In genomic region chr16:89828870-89829629, GRCh38 we compare ENCODE assay signal across 8 cellular contexts. TPM values are rescaled to one million over a fixed set of nuclear protein-coding genes. Genes with fewer than 3 reads are reported as not detected.
DNase-seq lines count a peak whose midpoint lies in the region; ATAC-seq and TF ChIP-seq lines count a peak whose summit lies in the region.

No MANE protein-coding gene starts in this region.

- H3K4me3 Mint-ChIP-seq in activated T-cell treated with anti-CD3 and anti-CD28 coated beads, Interleukin-2, amount 50 U/mL, for 72 hours, result peak overlapping the region; percentile 73
- peak overlapping the region; percentile 47 for H3K4me3 Mint-ChIP-seq in activated naive CD8-positive, alpha-beta T cell treated with anti-CD3 and anti-CD28 coated beads, Interleukin-2, amount 10 ng/mL, durations not matched to agents 7 days and 5 days

- no peak for ATAC-seq in activated T-cell treated with anti-CD3 and anti-CD28 coated beads, Interleukin-2, amount 50 U/mL, for 72 hours (replicated peaks in 1 of 2)
- ATAC-seq in activated naive CD8-positive, alpha-beta T cell treated with anti-CD3 and anti-CD28 coated beads, Interleukin-2, amount 10 ng/mL, durations not matched to agents 7 days and 5 days (ENCODE audit: low read depth), result no peak
- ATAC-seq in HG02840 (IDR thresholded peaks at IDR 0.05; ENCODE audit: low FRiP score, unreplicated experiment), result no peak

- H3K27ac ChIP-seq in tibial artery, result no peak overlapping the region

- H3K36me3 Mint-ChIP-seq in activated T-cell treated with anti-CD3 and anti-CD28 coated beads, Interleukin-2, amount 50 U/mL, for 72 hours (ENCODE audit: insufficient read depth in 2 of 2), result no peaks in the 10 kb centered on the region
- no peaks in the 10 kb centered on the region for H3K36me3 Mint-ChIP-seq in activated naive CD8-positive, alpha-beta T cell treated with anti-CD3 and anti-CD28 coated beads, Interleukin-2, amount 10 ng/mL, durations not matched to agents 7 days and 5 days

- peaks cover 4% of the 10 kb centered on the region for H3K4me1 Mint-ChIP-seq in activated T-cell treated with anti-CD3 and anti-CD28 coated beads, Interleukin-2, amount 50 U/mL, for 72 hours (ENCODE audit: low read depth)
- H3K4me1 Mint-ChIP-seq in activated naive CD8-positive, alpha-beta T cell treated with anti-CD3 and anti-CD28 coated beads, Interleukin-2, amount 10 ng/mL, durations not matched to agents 7 days and 5 days, result peaks cover 3% of the 10 kb centered on the region

- DNase-seq in activated T-cell treated with anti-CD3 and anti-CD28 coated beads, Interleukin-2, amount 50 U/mL, for 72 hours, result no peak
- no peak for DNase-seq in activated T-cell treated with anti-CD3 and anti-CD28 coated beads, Interleukin-2, amount 50 U/mL, for 1 hour
- no peak for DNase-seq in activated naive CD8-positive, alpha-beta T cell treated with anti-CD3 and anti-CD28 coated beads, Interleukin-2, amount 10 ng/mL, durations not matched to agents 7 days and 5 days
- DNase-seq in kidney epithelial cell (ENCODE audit: low read depth) (no peak), tibial artery (no peak), MV-4-11 (lab: John Stamatoyannopoulos, UW) (no peak), HCEC 1CT (no peak)

- H3K27me3 Mint-ChIP-seq in activated T-cell treated with anti-CD3 and anti-CD28 coated beads, Interleukin-2, amount 50 U/mL, for 72 hours (ENCODE audit: low read depth), result peaks cover 31% of the 10 kb centered on the region
- peaks cover 35% of the 10 kb centered on the region for H3K27me3 Mint-ChIP-seq in activated naive CD8-positive, alpha-beta T cell treated with anti-CD3 and anti-CD28 coated beads, Interleukin-2, amount 10 ng/mL, durations not matched to agents 7 days and 5 days

- H3K4me1 ChIP-seq in tibial artery, result peaks cover 0 to 21% (median 13%) of the 10 kb centered on the region in 4 donors

- H3K4me3 ChIP-seq in kidney epithelial cell (ENCODE audit: low read depth, low read length) (peak overlapping the region; percentile 44), tibial artery (peak overlapping the region; percentile 25 to 36)

- H3K9me3 ChIP-seq in tibial artery, result no peaks in the 10 kb centered on the region

- no peak overlapping the region for H3K27ac Mint-ChIP-seq in activated T-cell treated with anti-CD3 and anti-CD28 coated beads, Interleukin-2, amount 50 U/mL, for 72 hours
- no peak overlapping the region for H3K27ac Mint-ChIP-seq in activated naive CD8-positive, alpha-beta T cell treated with anti-CD3 and anti-CD28 coated beads, Interleukin-2, amount 10 ng/mL, durations not matched to agents 7 days and 5 days

- H3K36me3 ChIP-seq in kidney epithelial cell (ENCODE audit: control insufficient read depth, insufficient read depth, low read length), result no peaks in the 10 kb centered on the region
- no peaks in the 10 kb centered on the region for H3K36me3 ChIP-seq in tibial artery

- H3K27me3 ChIP-seq in kidney epithelial cell (ENCODE audit: control insufficient read depth, insufficient read depth, low read length) (no peaks in the 10 kb centered on the region), tibial artery (peaks cover 0 to 55% of the 10 kb centered on the region in 2 donors)

- POLR2A ChIA-PET in activated naive CD8-positive, alpha-beta T cell treated with anti-CD3 and anti-CD28 coated beads, Interleukin-2, amount 10 ng/mL, durations not matched to agents 7 days and 5 days (lab: Charles Lee), result interaction anchor here (1.1 kb wide), 1 partner anchor 9 kb away, joined by 5 read pairs; no protein-coding TSS in a partner anchor

- H3K9me3 Mint-ChIP-seq in activated T-cell treated with anti-CD3 and anti-CD28 coated beads, Interleukin-2, amount 50 U/mL, for 72 hours, result no peaks in the 10 kb centered on the region
- peaks cover 2% of the 10 kb centered on the region for H3K9me3 Mint-ChIP-seq in activated naive CD8-positive, alpha-beta T cell treated with anti-CD3 and anti-CD28 coated beads, Interleukin-2, amount 10 ng/mL, durations not matched to agents 7 days and 5 days

- TF ChIP-seq CTCF in kidney epithelial cell (IDR thresholded peaks at IDR 0.05; ENCODE audit: insufficient read depth, low read length, poor library complexity, severe bottlenecking) (no peak), tibial artery (IDR thresholded peaks at IDR 0.05) (no peak)

- intact Hi-C loops in tibial artery (cut with DNase I; ENCODE audit: low total_unique reads), result no loop called here

RNA-seq across cellular contexts. Expression of gene SPIRE2, which starts 0.8 kb away (rescaled TPM):
- under 1 TPM; 0.69 to 0.91 TPM for total RNA-seq in activated T-cell treated with anti-CD3 and anti-CD28 coated beads, Interleukin-2, amount 50 U/mL, for 72 hours
- total RNA-seq in activated naive CD8-positive, alpha-beta T cell treated with anti-CD3 and anti-CD28 coated beads, Interleukin-2, amount 10 ng/mL, durations not matched to agents 7 days and 5 days, result 1 to 10 TPM; 1.5 to 1.8 TPM
- total RNA-seq in kidney epithelial cell, result 1.2 and 1.4 TPM in 2 replicates

RNA-seq across cellular contexts. Expression of gene FANCA, which starts 12.6 kb away (rescaled TPM):
- 100 to 1,000 TPM in 1 of 2 donors, 10 to 100 TPM in 1; 90.6 to 128 TPM for total RNA-seq in activated T-cell treated with anti-CD3 and anti-CD28 coated beads, Interleukin-2, amount 50 U/mL, for 72 hours
- total RNA-seq in activated naive CD8-positive, alpha-beta T cell treated with anti-CD3 and anti-CD28 coated beads, Interleukin-2, amount 10 ng/mL, durations not matched to agents 7 days and 5 days, result 10 to 100 TPM; 86.9 to 97.2 TPM
- total RNA-seq in kidney epithelial cell, result 16.0 and 19.1 TPM in 2 replicates

RNA-seq across cellular contexts. Expression of gene TCF25, which starts 44.3 kb away (rescaled TPM):
- total RNA-seq in activated T-cell treated with anti-CD3 and anti-CD28 coated beads, Interleukin-2, amount 50 U/mL, for 72 hours, result 100 to 1,000 TPM; 167 to 195 TPM
- total RNA-seq in activated naive CD8-positive, alpha-beta T cell treated with anti-CD3 and anti-CD28 coated beads, Interleukin-2, amount 10 ng/mL, durations not matched to agents 7 days and 5 days, result 100 to 1,000 TPM; 218 to 243 TPM
- 145 and 149 TPM in 2 replicates for total RNA-seq in kidney epithelial cell
